ENCODE assay signal across 25 cellular contexts in the genomic region with DNA sequence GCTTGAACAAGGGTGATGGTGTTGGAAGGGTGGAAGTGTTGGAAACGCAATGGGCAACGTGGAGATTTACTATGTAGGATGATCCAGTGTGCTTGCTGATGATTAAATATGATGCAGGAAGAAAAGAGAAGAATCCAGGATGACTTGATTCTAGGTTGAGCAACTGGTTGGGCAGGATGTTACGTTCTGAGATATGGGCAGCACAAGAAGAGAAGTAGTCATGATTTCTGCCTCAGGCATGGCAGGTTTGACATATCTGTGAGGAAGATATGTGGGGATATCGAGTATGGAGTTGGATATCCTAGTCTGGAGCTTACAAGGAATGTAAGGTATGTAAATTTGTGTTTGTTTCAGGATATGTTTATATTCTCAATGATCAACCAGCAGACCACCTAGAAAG. TPM values are rescaled to one million over a fixed set of nuclear protein-coding genes. Genes with fewer than 3 reads are reported as not detected.
A peak's percentile ranks its signal among the peaks of the same experiment; 100 is the strongest.
DNase-seq lines count a peak whose midpoint lies in the region; ATAC-seq, FAIRE-seq and TF ChIP-seq lines count a peak whose summit lies in the region.
"Had no signal": no experiment of that assay in that cellular context is flagged by ENCODE, and none has a peak within 500 bp of the region (broad histone marks: within the 10 kb centered on the region; RNA-seq: fewer than 3 reads in every experiment).

No MANE protein-coding gene starts in this region.

- intact Hi-C loops in prostate gland (cut with DNase I): no loop called here

- no peak overlapping the region for H4K12ac ChIP-seq in trophoblast cell (ENCODE audit: low read depth, low read length)

- no peak overlapping the region for H3K14ac ChIP-seq in trophoblast cell (ENCODE audit: low read length)

- H2BK12ac ChIP-seq in trophoblast cell (ENCODE audit: low read length): no peak overlapping the region

- no peaks in the 10 kb centered on the region for H3K79me2 ChIP-seq in trophoblast cell (ENCODE audit: control insufficient read depth, insufficient read depth, low read length, poor library complexity)

- H3K9ac ChIP-seq in trophoblast cell (ENCODE audit: low read length): no peak overlapping the region
- H3K9ac ChIP-seq: GM23248 had no signal

- TF ChIP-seq CTCF in LNCaP clone FGC (IDR thresholded peaks at IDR 0.05; ENCODE audit: control insufficient read depth, extremely low read depth, insufficient read depth): no peak
- no peak for TF ChIP-seq CTCF in bronchial epithelial cell (IDR thresholded peaks at IDR 0.05; ENCODE audit: insufficient read depth, low read length, severe bottlenecking)
- no peak for TF ChIP-seq CTCF in prostate gland (IDR thresholded peaks at IDR 0.05)

- no peak overlapping the region for H3K18ac ChIP-seq in trophoblast cell (ENCODE audit: low read length)

- TF ChIP-seq POLR2A in GM12892 (IDR thresholded peaks at IDR 0.05; ENCODE audit: low read depth, low read length) (no peak), prostate gland (IDR thresholded peaks at IDR 0.05) (no peak)

- H4K8ac ChIP-seq in trophoblast cell (ENCODE audit: low read depth, low read length): no peak overlapping the region

- H3K4me1 ChIP-seq in trophoblast cell (ENCODE audit: control insufficient read depth in 1 of 2, insufficient read depth in 2 of 2, low read length in 2 of 2) (peaks cover 0 to 2% of the 10 kb centered on the region in 2 experiments), prostate gland (replicated peaks) (no peaks in the 10 kb centered on the region)

- H2AFZ ChIP-seq in trophoblast cell (ENCODE audit: insufficient read depth, low read length, poor library complexity): no peak overlapping the region
- H2AFZ ChIP-seq: GM23248 had no signal

- DNase-seq in LNCaP clone FGC (ENCODE audit: low read depth): peak; percentile 43
- peak; percentile 93 for DNase-seq in bronchial epithelial cell (ENCODE audit: low read depth)
- peak; percentile 95 to 99 for DNase-seq in trophoblast cell
- DNase-seq in GM12892 (ENCODE audit: insufficient read length): no peak
- DNase-seq in prostate gland (ENCODE audit: low spot score): no peak
- DNase-seq in NCI-H774 (lab: John Stamatoyannopoulos, UW): no peak
- DNase-seq: C1 segment of cervical spinal cord; Calu3; CD4-positive, alpha-beta memory T cell; COR-L47; DMS53; DMS79 treated with DMSO at 0.1 percent for 48 hours; GF-D8; GM23248; H9 had no signal

- H3K23ac ChIP-seq in trophoblast cell (ENCODE audit: low read length): no peak overlapping the region

- H3K4ac ChIP-seq in trophoblast cell (ENCODE audit: low read depth, low read length): no peak overlapping the region

- peak; percentile 88 for ATAC-seq in esophagus mucosa
- ATAC-seq: HCT116 had no signal

- H3K36me3 ChIP-seq in bronchial epithelial cell (ENCODE audit: control insufficient read depth, insufficient read depth, low read length) (no peaks in the 10 kb centered on the region), trophoblast cell (ENCODE audit: control insufficient read depth in 1 of 2, insufficient read depth in 2 of 2, low read length in 2 of 2) (no peaks in the 10 kb centered on the region), prostate gland (no peaks in the 10 kb centered on the region)

- no peaks in the 10 kb centered on the region for H3K79me1 ChIP-seq in trophoblast cell (ENCODE audit: low read length)

- H4K91ac ChIP-seq in trophoblast cell (ENCODE audit: low read depth, low read length): no peak overlapping the region

- H3K4me2 ChIP-seq in trophoblast cell (ENCODE audit: low read length): no peak overlapping the region

- H3K4me3 ChIP-seq in LNCaP clone FGC (ENCODE audit: low read depth, low read length) (no peak overlapping the region), bronchial epithelial cell (ENCODE audit: low read depth, low read length) (no peak overlapping the region), trophoblast cell (ENCODE audit: low read depth, low read length) (no peak overlapping the region), prostate gland (no peak overlapping the region)
- H3K4me3 ChIP-seq: GM23248 had no signal

- peak; percentile 23 for FAIRE-seq in bronchial epithelial cell (lab: Jason Lieb, UNC)
- FAIRE-seq in GM12892 (lab: Jason Lieb, UNC): no peak
- FAIRE-seq: GM12891, GM19239, H1 had no signal

- H2BK5ac ChIP-seq in trophoblast cell (ENCODE audit: low read depth, low read length, poor library complexity): no peak overlapping the region

- no CpG with 5 or more reads among the region's 4 CpGs for WGBS in trophoblast cell (ENCODE audit: extremely low coverage, insufficient coverage, insufficient read length)
- WGBS in prostate gland: 55% methylated on average over 4 of the region's 4 CpGs

- H2BK120ac ChIP-seq in trophoblast cell (ENCODE audit: insufficient read depth, low read length, poor library complexity): no peak overlapping the region

- no peaks in the 10 kb centered on the region for H3K9me3 ChIP-seq in trophoblast cell (ENCODE audit: insufficient read depth, low read depth, low read length)
- H3K9me3 ChIP-seq in prostate gland: no peaks in the 10 kb centered on the region

- H3K27ac ChIP-seq in trophoblast cell (ENCODE audit: low read depth, low read length) (peak overlapping the region; percentile 39), prostate gland (no peak overlapping the region)
- H3K27ac ChIP-seq: GM23248 had no signal

- H3K27me3 ChIP-seq in bronchial epithelial cell (ENCODE audit: control insufficient read depth, insufficient read depth, low read length): no peaks in the 10 kb centered on the region
- H3K27me3 ChIP-seq in trophoblast cell (ENCODE audit: insufficient read depth, low read length): no peaks in the 10 kb centered on the region
- H3K27me3 ChIP-seq in prostate gland (replicated peaks; ENCODE audit: insufficient read depth): no peaks in the 10 kb centered on the region

- no peak overlapping the region for H2AK5ac ChIP-seq in trophoblast cell (ENCODE audit: low read length)

RNA-seq across cellular contexts. Expression of a gene that starts 1.9 kb away (rescaled TPM):
- not detected in 2 replicates for total RNA-seq in bronchial epithelial cell
- not detected for total RNA-seq in esophagus mucosa
- not detected in 2 replicates for polyA plus RNA-seq in trophoblast cell (2013)
- polyA plus RNA-seq in GM12892 (2012; ENCODE audit: missing spikeins): not detected
- not detected for total RNA-seq in prostate gland
- total RNA-seq: A172; A673; Calu3; CD4-positive, alpha-beta memory T cell; Daoy; G401; GM23248; H1; H9 had no signal
- polyA plus RNA-seq: BJ, GM23248, H1 had no signal

RNA-seq across cellular contexts. Expression of a gene that starts 35.2 kb away (rescaled TPM):
- not detected in 2 replicates for total RNA-seq in bronchial epithelial cell
- total RNA-seq in esophagus mucosa: not detected
- not detected in 2 replicates for polyA plus RNA-seq in trophoblast cell (2013)
- polyA plus RNA-seq in GM12892 (2012; ENCODE audit: missing spikeins): not detected
- total RNA-seq in prostate gland: not detected
- total RNA-seq: A172; A673; Calu3; CD4-positive, alpha-beta memory T cell; Daoy; G401; GM23248; H1; H9 had no signal
- polyA plus RNA-seq: BJ; CD4-positive, alpha-beta memory T cell; GM23248; H1 had no signal

Comparison
In these comparisons a context has a peak if more than half of its experiments do, and no peak if none do; other contexts are left out.
1. DNase-seq: peak in LNCaP clone FGC (single experiment), bronchial epithelial cell (single experiment) and trophoblast cell (2 of 2); none in GM12892 (single experiment), prostate gland (single experiment) and NCI-H774 (single experiment).